In the genomic region with DNA sequence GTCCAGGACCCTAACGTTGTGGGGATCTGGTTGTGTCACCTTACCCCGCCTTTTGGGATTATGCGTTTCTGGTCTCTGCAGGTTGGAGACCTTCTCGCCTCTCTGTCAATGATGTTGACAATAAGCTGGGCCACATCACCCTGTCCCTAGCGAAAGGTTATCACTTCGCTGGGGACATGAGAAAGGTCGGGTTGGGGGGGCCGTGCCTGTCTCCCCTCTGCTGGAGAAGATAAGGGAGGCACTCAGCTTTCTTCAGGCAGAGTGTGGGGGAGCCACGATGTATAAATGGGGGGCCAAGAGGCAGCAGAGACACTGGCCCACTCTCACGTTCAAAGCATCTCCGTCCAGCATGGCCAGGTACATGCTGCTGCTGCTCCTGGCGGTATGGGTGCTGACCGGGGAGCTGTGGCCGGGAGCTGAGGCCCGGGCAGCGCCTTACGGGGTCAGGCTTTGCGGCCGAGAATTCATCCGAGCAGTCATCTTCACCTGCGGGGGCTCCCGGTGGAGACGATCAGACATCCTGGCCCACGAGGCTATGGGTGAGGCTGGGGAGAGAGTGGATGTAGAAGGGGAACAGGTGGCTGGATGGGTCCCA, we compare ENCODE assay signal across 35 cellular contexts. TPM values are rescaled to one million over a fixed set of nuclear protein-coding genes. Genes with fewer than 3 reads are reported as not detected.
DNase-seq lines count a peak whose midpoint lies in the region; ATAC-seq, FAIRE-seq and TF ChIP-seq lines count a peak whose summit lies in the region.
"Had no signal": no experiment of that assay in that cellular context is flagged by ENCODE, and none has a peak within 500 bp of the region (broad histone marks: within the 10 kb centered on the region; RNA-seq: fewer than 3 reads in every experiment).

A gene with protein sequence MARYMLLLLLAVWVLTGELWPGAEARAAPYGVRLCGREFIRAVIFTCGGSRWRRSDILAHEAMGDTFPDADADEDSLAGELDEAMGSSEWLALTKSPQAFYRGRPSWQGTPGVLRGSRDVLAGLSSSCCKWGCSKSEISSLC (plus strand): TSS at position 293 of the 595 bp plus-strand sequence. CDS start 57 bp downstream, at position 350.

- no peak within 1 kb of the TSS for H2AFZ ChIP-seq in HepG2 (ENCODE audit: low read length)

- no peaks in the 10 kb centered on the region for H3K9me3 Mint-ChIP-seq in memory B cell
- H3K9me3 Mint-ChIP-seq: activated naive CD4-positive, alpha-beta T cell treated with anti-CD3 and anti-CD28 coated beads, Interleukin-2, amount 50 U/mL, for 24 hours; activated T-helper 17 cell treated with anti-CD3 and anti-CD28 coated beads, Interleukin-2, amount 50 U/mL, for 72 hours; stimulated activated naive CD8-positive, alpha-beta T cell treated with anti-CD3 and anti-CD28 coated beads, Interleukin-15, Interleukin-2, amounts not matched to agents 100 ng/mL and 50 ng/mL, for 24 hours; T-helper 1 cell treated with Interleukin-12 subunit alpha and Interleukin-12 subunit beta and Interleukin-4 antibody, amounts not matched to agents 30 μg/mL and 1 μg/mL, for 36 hours had no signal

- no peaks in the 10 kb centered on the region for H3K36me3 Mint-ChIP-seq in T-helper 17 cell (ENCODE audit: low read depth)
- H3K36me3 Mint-ChIP-seq in memory B cell = peaks cover 2% of the 10 kb centered on the region
- H3K36me3 Mint-ChIP-seq: activated naive CD4-positive, alpha-beta T cell treated with anti-CD3 and anti-CD28 coated beads, Interleukin-2, amount 50 U/mL, for 24 hours had no signal

- ATAC-seq in HepG2 = 0 out of 3 replicates have a peak, but pooled peaks have one; percentile 12
- no peak for ATAC-seq in right lobe of liver
- no peak for ATAC-seq in T-helper 17 cell
- ATAC-seq in memory B cell (ENCODE audit: low read depth) = no peak
- no peak for ATAC-seq in HG03139 (IDR thresholded peaks at IDR 0.05; ENCODE audit: unreplicated experiment)
- ATAC-seq in HG03571 (IDR thresholded peaks at IDR 0.05; ENCODE audit: unreplicated experiment) = no peak
- ATAC-seq in GM18867 (IDR thresholded peaks at IDR 0.05; ENCODE audit: unreplicated experiment) = no peak
- ATAC-seq: activated CD8-positive, alpha-beta T cell treated with anti-CD3 and anti-CD28 coated beads, Interleukin-2, amount 10 ng/mL, durations not matched to agents 7 days and 5 days; activated T-helper 17 cell treated with anti-CD3 and anti-CD28 coated beads, Interleukin-2, amount 50 U/mL, for 72 hours; gastroesophageal sphincter; left cardiac atrium; right cardiac atrium had no signal

- no peak for FAIRE-seq in HepG2 (lab: Jason Lieb, UNC)
- FAIRE-seq: A204.1, HTR-8/SVneo had no signal

- H3K27ac Mint-ChIP-seq in T-helper 17 cell (peak within 1 kb of the TSS; percentile 81), memory B cell (peak within 1 kb of the TSS; percentile 35)
- H3K27ac Mint-ChIP-seq: activated CD8-positive, alpha-beta T cell treated with anti-CD3 and anti-CD28 coated beads, Interleukin-2, amount 10 ng/mL, durations not matched to agents 7 days and 5 days; activated naive CD4-positive, alpha-beta T cell treated with anti-CD3 and anti-CD28 coated beads, Interleukin-2, amount 50 U/mL, for 24 hours; activated T-helper 17 cell treated with anti-CD3 and anti-CD28 coated beads, Interleukin-2, amount 50 U/mL, for 72 hours; stimulated activated naive CD8-positive, alpha-beta T cell treated with anti-CD3 and anti-CD28 coated beads, Interleukin-15, Interleukin-2, amounts not matched to agents 100 ng/mL and 50 ng/mL, for 24 hours; T-helper 1 cell treated with Interleukin-12 subunit alpha and Interleukin-12 subunit beta and Interleukin-4 antibody, amounts not matched to agents 30 μg/mL and 1 μg/mL, for 36 hours had no signal

- TF ChIP-seq RAD21 in HepG2 (CRISPR knock-in tag; IDR thresholded peaks at IDR 0.05) = no peak

- BruUV-seq in HepG2 (replicated peaks; lab: Mats Ljungman, UMichigan) = no TSS peak

- TF ChIP-seq POLR2A in HepG2 (IDR thresholded peaks at IDR 0.05; ENCODE audit: insufficient read depth in 1 of 2, low read depth in 2 of 2, low read length in 2 of 2) = no peak
- no peak for TF ChIP-seq POLR2A in right lobe of liver (IDR thresholded peaks at IDR 0.05)

- no peaks in the 10 kb centered on the region for H4K20me1 ChIP-seq in HepG2 (ENCODE audit: insufficient read depth, low read length)

- in situ Hi-C loops in HepG2 (cut with HindIII; ENCODE audit: extremely low pct_ligation_motif_present, low pct_unique_long_range_greater_than_20kb) = no loop called here

- POLR2A ChIA-PET in HepG2 (lab: Yijun Ruan, JAX) = no interaction called here

- H3K4me3 ChIP-seq in HepG2 (replicated peaks in 1 of 3; ENCODE audit: insufficient read depth in 1 of 3, low read depth in 2 of 3, low read length in 3 of 3) (no peak within 1 kb of the TSS; a peak in 1 of 6 replicates), right lobe of liver (no peak within 1 kb of the TSS)
- H3K4me3 ChIP-seq: gastroesophageal sphincter, SK-N-MC, testis had no signal

- peaks cover 22% of the 10 kb centered on the region for H3K4me1 Mint-ChIP-seq in T-helper 17 cell
- peaks cover 26% of the 10 kb centered on the region for H3K4me1 Mint-ChIP-seq in memory B cell

- CTCF ChIA-PET in HepG2 (lab: Yijun Ruan, JAX; ENCODE audit: low intra/inter-chr PET ratio, low total read pairs) = no interaction called here

- peak within 1 kb of the TSS; percentile 34 for H3K4me3 Mint-ChIP-seq in T-helper 17 cell
- H3K4me3 Mint-ChIP-seq in memory B cell = no peak within 1 kb of the TSS
- H3K4me3 Mint-ChIP-seq: activated CD8-positive, alpha-beta T cell treated with anti-CD3 and anti-CD28 coated beads, Interleukin-2, amount 10 ng/mL, durations not matched to agents 7 days and 5 days; activated naive CD4-positive, alpha-beta T cell treated with anti-CD3 and anti-CD28 coated beads, Interleukin-2, amount 50 U/mL, for 24 hours; activated T-helper 17 cell treated with anti-CD3 and anti-CD28 coated beads, Interleukin-2, amount 50 U/mL, for 72 hours; stimulated activated naive CD8-positive, alpha-beta T cell treated with anti-CD3 and anti-CD28 coated beads, Interleukin-15, Interleukin-2, amounts not matched to agents 100 ng/mL and 50 ng/mL, for 24 hours; T-helper 1 cell treated with Interleukin-12 subunit alpha and Interleukin-12 subunit beta and Interleukin-4 antibody, amounts not matched to agents 30 μg/mL and 1 μg/mL, for 36 hours had no signal

- H3K27me3 ChIP-seq in HepG2 (ENCODE audit: control insufficient read depth in 1 of 2, insufficient read depth in 2 of 2, low read length in 2 of 2) = peaks cover 0 to 19% of the 10 kb centered on the region in 2 experiments; a peak in 4 of 5 replicates
- H3K27me3 ChIP-seq in right lobe of liver = no peaks in the 10 kb centered on the region
- H3K27me3 ChIP-seq: testis had no signal

- H3K36me3 ChIP-seq in HepG2 (replicated peaks in 1 of 2; ENCODE audit: control insufficient read depth in 1 of 2, insufficient read depth in 2 of 2, low read length in 2 of 2) (no peaks in the 10 kb centered on the region), right lobe of liver (no peaks in the 10 kb centered on the region)
- H3K36me3 ChIP-seq: gastroesophageal sphincter, neutrophil had no signal

- no peak for DNase-seq in HepG2 (ENCODE audit: low spot score)
- DNase-seq in right lobe of liver = no peak
- no peak for DNase-seq in T-helper 17 cell
- DNase-seq in memory B cell (ENCODE audit: low spot score in 2 of 2) = no peak
- no peak for DNase-seq in CD1c-positive myeloid dendritic cell (ENCODE audit: extremely low spot score)
- DNase-seq: activated CD8-positive, alpha-beta T cell treated with anti-CD3 and anti-CD28 coated beads, Interleukin-2, amount 10 ng/mL, durations not matched to agents 7 days and 5 days; COR-L47; DMS53; hippocampal formation; left cardiac atrium; MM.1S; NCI-H1105 treated with DMSO at 0.1 percent for 48 hours; NCI-H2029; NCI-H524 treated with DMSO at 0.1 percent for 48 hours; stimulated activated CD4-positive, alpha-beta T cell treated with anti-CD3 and anti-CD28 coated beads, Interleukin-1b, Interleukin-23, amount 100 ng/mL, for 48 hours; testis had no signal

- H3K4me1 ChIP-seq in HepG2 (ENCODE audit: insufficient read depth, low read length) (peaks cover 39% of the 10 kb centered on the region), right lobe of liver (peaks cover 0 to 10% (median 0%) of the 10 kb centered on the region in 4 donors)

- no peaks in the 10 kb centered on the region for H3K9me3 ChIP-seq in HepG2 (ENCODE audit: low read length)
- no peaks in the 10 kb centered on the region for H3K9me3 ChIP-seq in right lobe of liver
- H3K9me3 ChIP-seq in T-helper 17 cell (ENCODE audit: control insufficient read depth, low read length, poor library complexity, severe bottlenecking) = no peaks in the 10 kb centered on the region
- H3K9me3 ChIP-seq: gastroesophageal sphincter, neutrophil, testis had no signal

- H3K79me2 ChIP-seq in HepG2 (ENCODE audit: insufficient read depth, low read length) = no peaks in the 10 kb centered on the region

- no peak for TF ChIP-seq EP300 in HepG2 (IDR thresholded peaks at IDR 0.05; ENCODE audit: low read depth in 2 of 2, low read length in 2 of 2)
- TF ChIP-seq EP300 in HepG2 (CRISPR knock-in tag; IDR thresholded peaks at IDR 0.05; ENCODE audit: borderline replicate concordance) = no peak

- H3K27me3 Mint-ChIP-seq in T-helper 17 cell (no peaks in the 10 kb centered on the region), memory B cell (no peaks in the 10 kb centered on the region)
- H3K27me3 Mint-ChIP-seq: activated naive CD4-positive, alpha-beta T cell treated with anti-CD3 and anti-CD28 coated beads, Interleukin-2, amount 50 U/mL, for 24 hours; activated T-helper 17 cell treated with anti-CD3 and anti-CD28 coated beads, Interleukin-2, amount 50 U/mL, for 72 hours; stimulated activated naive CD8-positive, alpha-beta T cell treated with anti-CD3 and anti-CD28 coated beads, Interleukin-15, Interleukin-2, amounts not matched to agents 100 ng/mL and 50 ng/mL, for 24 hours had no signal

- H3K27ac ChIP-seq in HepG2 (ENCODE audit: extremely low read length, insufficient read depth, low read length) (no peak within 1 kb of the TSS), right lobe of liver (no peak within 1 kb of the TSS)
- H3K27ac ChIP-seq: gastroesophageal sphincter, KMS-11, neutrophil, SK-N-MC, testis had no signal

- intact Hi-C loops in HepG2 (cut with micrococcal nuclease; ENCODE audit: unreplicated experiment) = no loop called here
- intact Hi-C loops in right lobe of liver (cut with DNase I) = no loop called here

- WGBS in HepG2 (ENCODE audit: low lambda C conversion rate) = 14% methylated on average over 24 of the region's 24 CpGs
- WGBS in right lobe of liver (ENCODE audit: insufficient coverage, low coverage, low lambda C conversion rate, missing lambda C conversion rate) = 37% methylated on average over 12 of the region's 24 CpGs

- H3K9ac ChIP-seq in HepG2 (ENCODE audit: insufficient read depth, low read depth, low read length) = no peak within 1 kb of the TSS
- H3K9ac ChIP-seq: KMS-11 had no signal

- H3K4me2 ChIP-seq in HepG2 (ENCODE audit: low read depth, low read length) = peak within 1 kb of the TSS; percentile 28; the same call in 1 of the 2 replicates
- H3K4me2 ChIP-seq: KMS-11 had no signal

- TF ChIP-seq CTCF in HepG2 (CRISPR knock-in tag; IDR thresholded peaks at IDR 0.05) = no peak
- TF ChIP-seq CTCF in right lobe of liver (IDR thresholded peaks at IDR 0.05) = no peak

RNA-seq across cellular contexts. Expression of the gene that starts here (rescaled TPM):
- total RNA-seq in HepG2 (2016; rRNA removed; fragmentation: Illumina TruSeq; extraction: Trizol) (not detected in 2 replicates), right lobe of liver (not detected), T-helper 17 cell (not detected)
- total RNA-seq in HepG2 (2016; cell fraction: cytosol; rRNA removed; fragmentation: Illumina TruSeq; extraction: Trizol; ENCODE audit: low read depth) = not detected in 2 replicates
- total RNA-seq in HepG2 (2016; cell fraction: insoluble cytoplasmic fraction; rRNA removed; fragmentation: Illumina TruSeq; extraction: Trizol) = not detected in 2 replicates
- total RNA-seq in HepG2 (2016; cell fraction: membrane; rRNA removed; fragmentation: Illumina TruSeq; extraction: Trizol) = not detected in 2 replicates
- not detected in 2 replicates for total RNA-seq in HepG2 (2016; cell fraction: nucleus; rRNA removed; fragmentation: Illumina TruSeq; extraction: Trizol)
- polyA plus RNA-seq in HepG2 (2011; rRNA removed) = not detected in 2 replicates
- polyA plus RNA-seq in HepG2 (2011; cell fraction: cytosol; rRNA removed) = not detected in 2 replicates
- polyA plus RNA-seq in HepG2 (2011; cell fraction: nucleus; rRNA removed) = not detected in 2 replicates
- not detected in 2 replicates for polyA plus RNA-seq in HepG2 (2012)
- polyA plus RNA-seq in HepG2 (2016; cell fraction: cytosol; fragmentation: Illumina TruSeq; extraction: Trizol; ENCODE audit: low read depth) = not detected in 2 replicates
- not detected in 2 replicates for polyA plus RNA-seq in HepG2 (2016; cell fraction: insoluble cytoplasmic fraction; fragmentation: Illumina TruSeq; extraction: Trizol; ENCODE audit: low read depth)
- polyA plus RNA-seq in HepG2 (2016; cell fraction: membrane; fragmentation: Illumina TruSeq; extraction: Trizol; ENCODE audit: low read depth) = not detected in 2 replicates
- not detected in 2 replicates for polyA plus RNA-seq in HepG2 (2016; cell fraction: nucleus; fragmentation: Illumina TruSeq; extraction: Trizol; ENCODE audit: insufficient read depth, low read depth)
- not detected in 2 replicates for polyA minus RNA-seq in HepG2 (2011; rRNA and poly(A)+ RNA removed; ENCODE audit: low replicate concordance)
- polyA minus RNA-seq in HepG2 (2011; cell fraction: cytosol; rRNA and poly(A)+ RNA removed) = not detected in 2 replicates
- not detected in 2 replicates for polyA minus RNA-seq in HepG2 (2011; cell fraction: nucleus; rRNA and poly(A)+ RNA removed)
- total RNA-seq: activated CD8-positive, alpha-beta T cell treated with anti-CD3 and anti-CD28 coated beads, Interleukin-2, amount 10 ng/mL, durations not matched to agents 7 days and 5 days; activated T-helper 17 cell treated with anti-CD3 and anti-CD28 coated beads, Interleukin-2, amount 50 U/mL, for 72 hours; G401; gastroesophageal sphincter; left cardiac atrium; lung microvascular endothelial cell; mucosa of gallbladder; posterior vena cava; right cardiac atrium; testis; urinary bladder had no signal
- polyA plus RNA-seq: right cardiac atrium, urinary bladder had no signal

Comparison
In these comparisons a context has a peak if more than half of its experiments do, and no peak if none do; other contexts are left out.
1. Peak in ATAC-seq and H3K4me2 ChIP-seq in HepG2; RNA of the gene not detected or under 1 TPM.